Comparison of ENCODE assay signal across 24 cellular contexts in genomic region chr15:49645277-49645676, GRCh38. TPM values are rescaled to one million over a fixed set of nuclear protein-coding genes. Genes with fewer than 3 reads are reported as not detected.
A peak's percentile ranks its signal among the peaks of the same experiment; 100 is the strongest.
DNase-seq lines count a peak whose midpoint lies in the region; ATAC-seq and TF ChIP-seq lines count a peak whose summit lies in the region.
"Had no signal": no experiment of that assay in that cellular context is flagged by ENCODE, and none has a peak within 500 bp of the region (broad histone marks: within the 10 kb centered on the region; RNA-seq: fewer than 3 reads in every experiment).

No MANE protein-coding gene starts in this region.

- H3K4me1 ChIP-seq in esophagus muscularis mucosa = peaks cover 18 to 38% (median 28%) of the 10 kb centered on the region in 4 donors
- H3K4me1 ChIP-seq in stomach = peaks cover 0 to 34% (median 17%) of the 10 kb centered on the region in 4 donors
- no peaks in the 10 kb centered on the region for H3K4me1 ChIP-seq in Karpas-422 (ENCODE audit: low read length)

- TF ChIP-seq EP300 in esophagus muscularis mucosa (IDR thresholded peaks at IDR 0.05) = no peak
- TF ChIP-seq EP300 in stomach (IDR thresholded peaks at IDR 0.05) = no peak

- H3K36me3 Mint-ChIP-seq in effector memory CD8-positive, alpha-beta T cell (ENCODE audit: insufficient read depth) = peaks cover 5% of the 10 kb centered on the region
- H3K36me3 Mint-ChIP-seq: WTC11 had no signal

- H3K9me3 Mint-ChIP-seq in effector memory CD8-positive, alpha-beta T cell = no peaks in the 10 kb centered on the region
- H3K9me3 Mint-ChIP-seq: WTC11 had no signal

- no peaks in the 10 kb centered on the region for H4K20me1 ChIP-seq in Karpas-422 (ENCODE audit: insufficient read depth, low read depth, low read length)

- H3K27me3 ChIP-seq in esophagus muscularis mucosa (no peaks in the 10 kb centered on the region), stomach (no peaks in the 10 kb centered on the region), Karpas-422 (ENCODE audit: low read length) (no peaks in the 10 kb centered on the region)
- H3K27me3 ChIP-seq: cardiac muscle cell, MG63, right lobe of liver, SJSA1 had no signal

- DNase-seq in NCI-H69 (lab: John Stamatoyannopoulos, UW) (peak; percentile 34), esophagus muscularis mucosa (ENCODE audit: extremely low spot score) (no peak), medulla oblongata (ENCODE audit: extremely low spot score) (peak; percentile 7), stomach (no peak), NCI-H1930 (lab: John Stamatoyannopoulos, UW) (no peak), ACHN (no peak), Karpas-422 (no peak)
- DNase-seq in effector memory CD8-positive, alpha-beta T cell = no peak
- DNase-seq: activated CD4-positive, alpha-beta T cell treated with anti-CD3 and anti-CD28 coated beads, Interleukin-2, amount 50 U/mL, for 48 hours; activated CD8-positive, alpha-beta memory T cell treated with anti-CD3 and anti-CD28 coated beads, Interleukin-2, amount 50 U/mL, for 48 hours; activated gamma-delta T cell; CD4-positive, CD25-positive, alpha-beta regulatory T cell; NCI-H1436; NK-92 treated with Interleukin-12 subunit alpha and Interleukin-12 subunit beta, amount 100 ng/mL, for 24 hours; occipital lobe; right lobe of liver; stimulated activated CD8-positive, alpha-beta memory T cell treated with anti-CD3 and anti-CD28 coated beads, Interleukin-4, amount 100 ng/mL, for 48 hours; T-helper 2 cell had no signal

- H3K9ac ChIP-seq in Karpas-422 (ENCODE audit: low read length) = no peak overlapping the region

- no peak overlapping the region for H3K27ac Mint-ChIP-seq in effector memory CD8-positive, alpha-beta T cell
- H3K27ac Mint-ChIP-seq: CD4-positive, CD25-positive, alpha-beta regulatory T cell; memory B cell had no signal

- in situ Hi-C loops in ACHN (cut with HindIII; ENCODE audit: low pct_ligation_motif_present, low pct_unique_long_range_greater_than_20kb, low sequenced_read_pairs) = no loop called here

- H3K4me3 Mint-ChIP-seq in effector memory CD8-positive, alpha-beta T cell = no peak overlapping the region
- H3K4me3 Mint-ChIP-seq: CD4-positive, CD25-positive, alpha-beta regulatory T cell; memory B cell; WTC11 had no signal

- TF ChIP-seq POLR2A in esophagus muscularis mucosa (IDR thresholded peaks at IDR 0.05; ENCODE audit: low read depth) (no peak), stomach (IDR thresholded peaks at IDR 0.05) (no peak)

- no peak for ATAC-seq in effector memory CD8-positive, alpha-beta T cell (replicated peaks)
- ATAC-seq: Panc1 had no signal

- H3K36me3 ChIP-seq in esophagus muscularis mucosa (no peaks in the 10 kb centered on the region), stomach (peaks cover 0 to 8% (median 1%) of the 10 kb centered on the region in 4 donors), Karpas-422 (ENCODE audit: insufficient read depth, low read length) (peaks cover 7% of the 10 kb centered on the region; the same call in 1 of the 2 replicates)
- H3K36me3 ChIP-seq: right lobe of liver had no signal

- no peaks in the 10 kb centered on the region for H3K79me2 ChIP-seq in Karpas-422 (ENCODE audit: low read length)

- no peak overlapping the region for H3K4me2 ChIP-seq in Karpas-422 (ENCODE audit: low read depth, low read length, poor library complexity, severe bottlenecking)

- H3K4me1 Mint-ChIP-seq in effector memory CD8-positive, alpha-beta T cell (ENCODE audit: low read depth in 2 of 2) = peaks cover 0 to 4% of the 10 kb centered on the region in 2 donors
- H3K4me1 Mint-ChIP-seq: memory B cell had no signal

- H2AFZ ChIP-seq in Karpas-422 (ENCODE audit: low read length) = no peak overlapping the region

- no peak overlapping the region for H3K4me3 ChIP-seq in esophagus muscularis mucosa
- no peak overlapping the region for H3K4me3 ChIP-seq in stomach
- H3K4me3 ChIP-seq in Karpas-422 (ENCODE audit: low read length) = no peak overlapping the region
- H3K4me3 ChIP-seq: cardiac muscle cell, MG63, right lobe of liver, SJSA1 had no signal

- H3K9me2 ChIP-seq in Karpas-422 (replicated peaks; ENCODE audit: insufficient read depth, low read length) = no peaks in the 10 kb centered on the region

- H3K27ac ChIP-seq in esophagus muscularis mucosa (replicated peaks in 1 of 4) (peak overlapping the region; percentile 24 to 60 (median 46)), stomach (peak overlapping the region in 3 of 5 donors; percentile 11 to 38 (median 19)), Karpas-422 (ENCODE audit: low read length) (no peak overlapping the region)
- H3K27ac ChIP-seq: cardiac muscle cell, right lobe of liver, SJSA1 had no signal

- intact Hi-C loops in esophagus muscularis mucosa (cut with DNase I) = no loop called here
- intact Hi-C loops in stomach (cut with DNase I; ENCODE audit: low total_unique reads) = no loop called here

- H3K27me3 Mint-ChIP-seq in effector memory CD8-positive, alpha-beta T cell = no peaks in the 10 kb centered on the region
- H3K27me3 Mint-ChIP-seq: CD4-positive, CD25-positive, alpha-beta regulatory T cell; memory B cell had no signal

- TF ChIP-seq CTCF in esophagus muscularis mucosa (IDR thresholded peaks at IDR 0.05) = no peak
- no peak for TF ChIP-seq CTCF in stomach (IDR thresholded peaks at IDR 0.05)

- H3K9me3 ChIP-seq in esophagus muscularis mucosa (peaks cover 0 to 3% (median 0%) of the 10 kb centered on the region in 4 donors), stomach (no peaks in the 10 kb centered on the region), Karpas-422 (ENCODE audit: low read length) (no peaks in the 10 kb centered on the region)
- H3K9me3 ChIP-seq: right lobe of liver, SJSA1 had no signal

RNA-seq across cellular contexts. Expression of gene DTWD1, which starts 24.4 kb away (rescaled TPM):
- 10 to 100 TPM; 21.0 to 35.3 (median 27.8) TPM for total RNA-seq in esophagus muscularis mucosa
- total RNA-seq in stomach = 10 to 100 TPM in 3 of 5 donors, 1 to 10 TPM in 2; 2.9 to 45.0 (median 12.9) TPM
- polyA plus RNA-seq in stomach = 10 to 100 TPM; 18.2 to 26.6 (median 21.4) TPM
- 20.6 and 29.8 TPM in 2 replicates for total RNA-seq in Karpas-422 (2014; rRNA removed; shearing (Covaris generic); ENCODE audit: low replicate concordance)

RNA-seq across cellular contexts. Expression of gene FAM227B, which starts 24.7 kb away (rescaled TPM):
- 10 to 100 TPM in 2 of 4 donors, 1 to 10 TPM in 2; 5.8 to 13.7 (median 10.3) TPM for total RNA-seq in esophagus muscularis mucosa
- 1 to 10 TPM in 4 of 5 donors, not detected in 1; 1.3 to 7.1 (median 4.1) TPM for total RNA-seq in stomach
- 1 to 10 TPM; 2.4 to 4.9 (median 2.8) TPM for polyA plus RNA-seq in stomach
- total RNA-seq in Karpas-422 (2014; rRNA removed; shearing (Covaris generic); ENCODE audit: low replicate concordance) = 4.4 and 7.9 TPM in 2 replicates

Comparison
In these comparisons a context has a peak if more than half of its experiments do, and no peak if none do; other contexts are left out.
1. DNase-seq: peak in NCI-H69 (single experiment) and medulla oblongata (single experiment); none in esophagus muscularis mucosa (single experiment), stomach (single experiment), NCI-H1930 (0 of 2), ACHN (single experiment), Karpas-422 (single experiment) and effector memory CD8-positive, alpha-beta T cell (0 of 3).